ENCODE assay signal across 18 cellular contexts in genomic region chrX:131405497-131405896, GRCh38.
DNase-seq lines count a peak whose midpoint lies in the region; ATAC-seq and TF ChIP-seq lines count a peak whose summit lies in the region.
"Had no signal": no experiment of that assay in that cellular context is flagged by ENCODE, and none has a peak within 500 bp of the region (broad histone marks: within the 10 kb centered on the region; RNA-seq: fewer than 3 reads in every experiment).

No MANE protein-coding gene starts in this region.

- TF ChIP-seq CTCF in endothelial cell (IDR thresholded peaks at IDR 0.05; ENCODE audit: unreplicated experiment) (peak; percentile 22), mucosa of descending colon (IDR thresholded peaks at IDR 0.05) (no peak), esophagus muscularis mucosa (IDR thresholded peaks at IDR 0.05) (no peak)

- H3K27ac ChIP-seq in esophagus muscularis mucosa (replicated peaks in 1 of 4): no peak overlapping the region
- H3K27ac ChIP-seq: left ventricle myocardium inferior, parathyroid adenoma, SK-N-MC had no signal

- no peak for TF ChIP-seq POLR2A in esophagus muscularis mucosa (IDR thresholded peaks at IDR 0.05; ENCODE audit: low read depth)

- no peaks in the 10 kb centered on the region for H3K9me3 Mint-ChIP-seq in endothelial cell (ENCODE audit: unreplicated experiment)
- H3K9me3 Mint-ChIP-seq: activated naive CD4-positive, alpha-beta T cell treated with anti-CD3 and anti-CD28 coated beads, Interleukin-2, amount 50 U/mL, for 72 hours had no signal

- ATAC-seq in GM18502 (IDR thresholded peaks at IDR 0.05; ENCODE audit: poor library complexity, unreplicated experiment): peak; percentile 68
- ATAC-seq in mucosa of descending colon: no peak
- ATAC-seq: activated naive CD4-positive, alpha-beta T cell treated with anti-CD3 and anti-CD28 coated beads, Interleukin-2, amount 50 U/mL, for 72 hours had no signal

- H3K4me1 ChIP-seq in mucosa of descending colon (ENCODE audit: low read depth) (no peaks in the 10 kb centered on the region), esophagus muscularis mucosa (no peaks in the 10 kb centered on the region)
- H3K4me1 ChIP-seq: left ventricle myocardium inferior, parathyroid adenoma had no signal

- no peaks in the 10 kb centered on the region for H3K27me3 ChIP-seq in esophagus muscularis mucosa

- intact Hi-C loops in mucosa of descending colon (cut with DNase I, micrococcal nuclease): no loop called here
- intact Hi-C loops in esophagus muscularis mucosa (cut with DNase I): no loop called here

- no peak overlapping the region for H3K4me3 Mint-ChIP-seq in endothelial cell (ENCODE audit: unreplicated experiment)

- 35% methylated on average over 6 of the region's 6 CpGs for WGBS in esophagus muscularis mucosa

- H3K36me3 ChIP-seq in mucosa of descending colon (ENCODE audit: low read depth) (no peaks in the 10 kb centered on the region), esophagus muscularis mucosa (no peaks in the 10 kb centered on the region)
- H3K36me3 ChIP-seq: left ventricle myocardium inferior had no signal

- no peaks in the 10 kb centered on the region for H3K27me3 Mint-ChIP-seq in endothelial cell (ENCODE audit: unreplicated experiment)

- DNase-seq in AG20443 (ENCODE audit: low spot score): peak; percentile 3
- DNase-seq in NAMALWA (ENCODE audit: low spot score): peak; percentile 5
- DNase-seq in endothelial cell (ENCODE audit: low spot score): no peak
- DNase-seq in mucosa of descending colon: no peak
- no peak for DNase-seq in stimulated activated CD4-positive, alpha-beta T cell treated with anti-CD3 and anti-CD28 coated beads, Interleukin-4, amount 100 ng/mL, for 24 hours
- no peak for DNase-seq in EL
- no peak for DNase-seq in esophagus muscularis mucosa (ENCODE audit: extremely low spot score)
- DNase-seq: ACHN; activated T-cell treated with anti-CD3 and anti-CD28 coated beads, Interleukin-2, amount 50 U/mL, for 1 hour; COR-L47; left ventricle myocardium inferior; NCI-H2029; NCI-H510A treated with DMSO at 0.1 percent for 48 hours; stimulated activated CD4-positive, alpha-beta T cell treated with anti-CD3 and anti-CD28 coated beads, Interleukin-2, amount 100 ng/mL, for 24 hours had no signal

- no peak overlapping the region for H3K27ac Mint-ChIP-seq in endothelial cell (ENCODE audit: unreplicated experiment)
- H3K27ac Mint-ChIP-seq: activated naive CD4-positive, alpha-beta T cell treated with anti-CD3 and anti-CD28 coated beads, Interleukin-2, amount 50 U/mL, for 72 hours had no signal

- no peak overlapping the region for H3K4me3 ChIP-seq in mucosa of descending colon
- no peak overlapping the region for H3K4me3 ChIP-seq in esophagus muscularis mucosa
- H3K4me3 ChIP-seq: left ventricle myocardium inferior, SK-N-MC had no signal

- H3K36me3 Mint-ChIP-seq in endothelial cell (ENCODE audit: low read depth, unreplicated experiment): no peaks in the 10 kb centered on the region
- H3K36me3 Mint-ChIP-seq: activated naive CD4-positive, alpha-beta T cell treated with anti-CD3 and anti-CD28 coated beads, Interleukin-2, amount 50 U/mL, for 72 hours had no signal

- H3K9me3 ChIP-seq in mucosa of descending colon (no peaks in the 10 kb centered on the region), esophagus muscularis mucosa (no peaks in the 10 kb centered on the region)
- H3K9me3 ChIP-seq: left ventricle myocardium inferior had no signal

- no peak for TF ChIP-seq EP300 in esophagus muscularis mucosa (IDR thresholded peaks at IDR 0.05)

- H3K4me1 Mint-ChIP-seq in endothelial cell (ENCODE audit: unreplicated experiment): no peaks in the 10 kb centered on the region

Comparison
In these comparisons a context has a peak if more than half of its experiments do, and no peak if none do; other contexts are left out.
1. DNase-seq: peak in AG20443 (single experiment) and NAMALWA (single experiment); none in endothelial cell (single experiment), mucosa of descending colon (0 of 3), stimulated activated CD4-positive, alpha-beta T cell treated with anti-CD3 and anti-CD28 coated beads, Interleukin-4, amount 100 ng/mL, for 24 hours (single experiment), EL (single experiment) and esophagus muscularis mucosa (single experiment).